ENCODE assay signal across 8 cellular contexts in the genomic region with DNA sequence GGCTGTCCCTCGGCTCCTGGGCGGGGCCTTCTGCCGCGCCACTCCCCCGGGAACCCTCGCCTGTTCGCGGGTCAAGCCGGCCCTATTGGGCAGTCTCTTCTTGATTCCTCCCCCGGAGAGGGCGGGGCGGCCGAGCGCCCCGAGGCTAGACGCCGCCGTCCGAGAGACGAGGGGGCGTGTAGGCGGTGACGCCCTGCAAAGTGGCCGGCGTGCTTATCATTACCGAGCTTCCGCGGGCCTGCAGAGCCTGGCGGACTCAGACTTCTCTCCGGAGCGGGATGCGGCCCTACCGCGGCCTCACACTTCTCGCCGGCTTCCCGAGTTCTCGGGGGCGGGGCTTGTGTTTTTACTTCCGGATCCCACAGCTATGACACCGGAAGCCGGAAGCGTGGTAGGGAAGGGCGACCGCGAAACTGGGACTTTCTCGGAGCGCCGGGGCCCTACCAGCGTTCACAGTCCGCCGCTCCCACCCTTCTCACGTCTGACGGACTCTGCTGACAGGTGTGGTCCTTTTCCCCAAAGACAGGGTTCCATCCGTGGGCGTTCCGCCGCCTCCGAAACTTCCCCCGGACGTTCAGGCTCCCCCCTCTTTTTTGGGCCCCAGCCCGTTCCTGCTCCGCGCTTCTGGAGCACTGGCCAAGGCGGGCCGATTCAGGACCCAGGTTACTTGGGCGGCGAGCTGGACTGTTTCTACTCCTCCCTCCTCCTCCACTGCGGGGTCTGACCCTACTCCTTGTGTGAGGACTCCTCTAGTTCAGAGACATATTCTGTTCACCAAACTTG. TPM values are rescaled to one million over a fixed set of nuclear protein-coding genes. Genes with fewer than 3 reads are reported as not detected.
DNase-seq lines count a peak whose midpoint lies in the region; ATAC-seq lines count a peak whose summit lies in the region.

A gene with protein sequence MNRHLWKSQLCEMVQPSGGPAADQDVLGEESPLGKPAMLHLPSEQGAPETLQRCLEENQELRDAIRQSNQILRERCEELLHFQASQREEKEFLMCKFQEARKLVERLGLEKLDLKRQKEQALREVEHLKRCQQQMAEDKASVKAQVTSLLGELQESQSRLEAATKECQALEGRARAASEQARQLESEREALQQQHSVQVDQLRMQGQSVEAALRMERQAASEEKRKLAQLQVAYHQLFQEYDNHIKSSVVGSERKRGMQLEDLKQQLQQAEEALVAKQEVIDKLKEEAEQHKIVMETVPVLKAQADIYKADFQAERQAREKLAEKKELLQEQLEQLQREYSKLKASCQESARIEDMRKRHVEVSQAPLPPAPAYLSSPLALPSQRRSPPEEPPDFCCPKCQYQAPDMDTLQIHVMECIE (plus strand): TSS at position 376 of the 783 bp plus-strand sequence. CDS start 4,383 bp downstream, outside the sequence.

- no peaks in the 10 kb centered on the region for H3K27me3 Mint-ChIP-seq in IgD-negative memory B cell

- H3K27ac ChIP-seq in epithelial cell of prostate = peak within 1 kb of the TSS; percentile 92
- peak within 1 kb of the TSS; percentile 87 to 88 for H3K27ac ChIP-seq in mucosa of rectum (ENCODE audit: low read depth in 2 of 2, low read length in 2 of 2)

- peak; percentile 79 for DNase-seq in DMS 273 treated with DMSO at 0.1 percent for 48 hours (lab: John Stamatoyannopoulos, UW)
- DNase-seq in OCI-M1 (lab: John Stamatoyannopoulos, UW) = peak; percentile 98
- peak; percentile 78 for DNase-seq in activated T-cell treated with anti-CD3 and anti-CD28 coated beads for 4 hours
- no peak for DNase-seq in epithelial cell of prostate (ENCODE audit: low read depth, low spot score)
- peak; percentile 67 to 75 for DNase-seq in stimulated activated CD8-positive, alpha-beta memory T cell treated with anti-CD3 and anti-CD28 coated beads, Interleukin-4, amount 100 ng/mL, for 4 hours (ENCODE audit: low read depth in 2 of 2, low spot score in 1 of 2)

- no peaks in the 10 kb centered on the region for H3K9me3 ChIP-seq in mucosa of rectum (ENCODE audit: control insufficient read depth in 2 of 2, low read length in 2 of 2)

- H3K36me3 ChIP-seq in mucosa of rectum (ENCODE audit: control insufficient read depth in 2 of 2, insufficient read depth in 2 of 2, low read length in 2 of 2) = peaks cover 0 to 5% of the 10 kb centered on the region in 2 donors

- peak within 1 kb of the TSS; percentile 75 to 81 for H3K9ac ChIP-seq in mucosa of rectum (ENCODE audit: low read depth in 1 of 2, low read length in 2 of 2)

- H3K9me3 Mint-ChIP-seq in IgD-negative memory B cell = no peaks in the 10 kb centered on the region

- ATAC-seq in GM21529 (IDR thresholded peaks at IDR 0.05; ENCODE audit: unreplicated experiment) = peak; percentile 74

- peaks cover 11 to 28% (median 16%) of the 10 kb centered on the region in 3 donors for H3K4me1 Mint-ChIP-seq in IgD-negative memory B cell

- H3K36me3 Mint-ChIP-seq in IgD-negative memory B cell = no peaks in the 10 kb centered on the region

- peaks cover 6 to 12% of the 10 kb centered on the region in 2 donors for H3K4me1 ChIP-seq in mucosa of rectum (ENCODE audit: control insufficient read depth in 2 of 2, insufficient read depth in 2 of 2, low read length in 2 of 2)

- H3K4me3 Mint-ChIP-seq in IgD-negative memory B cell = peak within 1 kb of the TSS; percentile 81 to 91 (median 89)

- peaks cover 0 to 2% of the 10 kb centered on the region in 2 donors for H3K27me3 ChIP-seq in mucosa of rectum (ENCODE audit: control insufficient read depth in 2 of 2, insufficient read depth in 2 of 2, low read length in 2 of 2)

- H3K4me3 ChIP-seq in mucosa of rectum (ENCODE audit: low read length in 2 of 2) = peak within 1 kb of the TSS; percentile 68 to 86

- peak within 1 kb of the TSS; percentile 66 to 98 (median 96) for H3K27ac Mint-ChIP-seq in IgD-negative memory B cell

RNA-seq across cellular contexts. Expression of the gene that starts here (rescaled TPM):
- polyA plus RNA-seq in IgD-negative memory B cell = 37.3 TPM
